10 cellular contexts compared by ENCODE assay signal in the genomic region with DNA sequence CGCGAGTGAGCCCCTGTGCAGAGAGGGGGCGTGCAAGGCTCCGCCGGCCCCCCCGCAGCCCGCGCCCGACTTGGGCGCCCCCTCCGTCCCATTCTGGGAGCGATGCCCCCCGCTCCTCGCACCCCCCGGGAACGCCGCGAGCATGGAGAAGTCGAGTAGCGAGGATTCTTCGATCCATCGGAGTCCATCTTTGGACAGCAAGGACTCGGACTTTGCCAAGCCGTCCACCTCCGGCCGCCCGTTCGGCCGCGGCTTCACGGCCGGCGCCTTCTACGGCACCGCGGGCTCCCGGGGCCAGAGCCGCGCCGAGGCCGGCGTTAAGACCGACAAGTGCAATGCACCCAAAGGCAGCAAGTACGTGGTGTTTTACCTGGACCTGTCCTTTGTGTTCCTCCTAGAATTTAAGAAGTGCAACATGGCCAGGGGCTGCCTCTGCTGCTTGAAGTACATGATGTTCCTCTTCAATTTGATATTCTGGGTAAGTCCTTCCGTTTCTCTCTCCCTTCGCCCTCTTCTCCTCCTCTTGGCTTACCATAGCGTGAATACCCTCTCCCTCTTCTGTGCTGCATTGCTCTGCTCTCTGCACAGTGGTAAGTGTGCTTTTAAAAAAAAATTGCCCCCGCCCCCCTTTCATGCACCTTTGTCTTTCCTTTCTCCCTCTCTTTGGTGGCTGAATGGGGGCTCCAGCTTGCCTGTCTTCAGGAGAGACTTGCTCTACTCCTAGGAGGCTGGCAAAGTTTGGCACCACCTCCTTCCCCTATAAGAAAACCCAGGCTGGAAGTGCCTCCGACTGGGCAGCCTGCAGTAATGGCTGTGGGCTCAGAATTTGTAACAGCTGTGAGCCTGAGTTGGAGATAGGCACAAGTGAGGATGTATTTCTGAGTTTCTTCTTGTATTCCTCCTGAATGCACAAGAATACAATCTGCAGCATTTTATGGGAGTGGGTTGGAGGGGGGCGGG.
DNase-seq lines count a peak whose midpoint lies in the region; ATAC-seq lines count a peak whose summit lies in the region.
"Had no signal": no experiment of that assay in that cellular context is flagged by ENCODE, and none has a peak within 500 bp of the region (broad histone marks: within the 10 kb centered on the region; RNA-seq: fewer than 3 reads in every experiment).

No MANE protein-coding gene starts in this region.

- no peaks in the 10 kb centered on the region for H3K36me3 ChIP-seq in adipocyte (ENCODE audit: control insufficient read depth, insufficient read depth, low read length, severe bottlenecking)
- H3K36me3 ChIP-seq in iPS-20b (ENCODE audit: insufficient read depth, low read depth, low read length), result no peaks in the 10 kb centered on the region
- no peaks in the 10 kb centered on the region for H3K36me3 ChIP-seq in stomach smooth muscle (ENCODE audit: control insufficient read depth in 2 of 2, insufficient read depth in 2 of 2, low read length in 2 of 2)

- H3K27me3 ChIP-seq in adipocyte (replicated peaks; ENCODE audit: control insufficient read depth, insufficient read depth, low read length), result peaks cover 42% of the 10 kb centered on the region
- peaks cover 62% of the 10 kb centered on the region for H3K27me3 ChIP-seq in iPS-20b (ENCODE audit: insufficient read depth, low read length)
- no peaks in the 10 kb centered on the region for H3K27me3 ChIP-seq in stomach smooth muscle (ENCODE audit: control insufficient read depth in 1 of 2, insufficient read depth in 2 of 2, low read length in 2 of 2)

- H3K27ac ChIP-seq in iPS-20b (ENCODE audit: low read length) (no peak overlapping the region), stomach smooth muscle (ENCODE audit: low read length) (no peak overlapping the region)

- H3K9ac ChIP-seq in adipocyte (ENCODE audit: low read length) (peak overlapping the region; percentile 42), iPS-20b (ENCODE audit: low read depth, low read length) (peak overlapping the region; percentile 30; the same call in 1 of the 2 replicates), stomach smooth muscle (ENCODE audit: low read length in 2 of 2) (peak overlapping the region in 1 of 2 donors; percentile 38)

- peak overlapping the region; percentile 80 for H3K4me3 ChIP-seq in adipocyte (ENCODE audit: low read length)
- H3K4me3 ChIP-seq in iPS-20b (ENCODE audit: low read length), result peak overlapping the region; percentile 77
- peak overlapping the region; percentile 53 to 77 for H3K4me3 ChIP-seq in stomach smooth muscle (ENCODE audit: low read length in 2 of 2)
- H3K4me3 ChIP-seq: K562 had no signal

- ATAC-seq in HG02840 (IDR thresholded peaks at IDR 0.05; ENCODE audit: low FRiP score, unreplicated experiment), result no peak
- ATAC-seq: K562 had no signal

- H3K4me1 ChIP-seq in adipocyte (ENCODE audit: control insufficient read depth, insufficient read depth, low read length) (peaks cover 14% of the 10 kb centered on the region), iPS-20b (ENCODE audit: insufficient read depth, low read length) (peaks cover 15% of the 10 kb centered on the region; the same call in 1 of the 2 replicates), stomach smooth muscle (ENCODE audit: control insufficient read depth, insufficient read depth, low read length) (peaks cover 27% of the 10 kb centered on the region)

- H3K9me3 ChIP-seq in adipocyte (ENCODE audit: control insufficient read depth, low read length) (no peaks in the 10 kb centered on the region), iPS-20b (ENCODE audit: insufficient read depth, low read depth, low read length) (no peaks in the 10 kb centered on the region), stomach smooth muscle (ENCODE audit: control insufficient read depth in 2 of 2, low read length in 2 of 2) (no peaks in the 10 kb centered on the region)

- peak; percentile 38 for DNase-seq in NCI-H1092 treated with DMSO at 0.1 percent for 48 hours (lab: John Stamatoyannopoulos, UW)
- DNase-seq in NCI-H1092 (lab: John Stamatoyannopoulos, UW), result no peak
- DNase-seq in adipocyte (ENCODE audit: low read depth), result peak; percentile 41
- no peak for DNase-seq in HUDEP-2 (lab: John Stamatoyannopoulos, UW; ENCODE audit: unreplicated experiment in 76 of 76)
- no peak for DNase-seq in MV-4-11 (lab: John Stamatoyannopoulos, UW)
- DNase-seq: AML-193 had no signal

Comparison
In these comparisons a context has a peak if more than half of its experiments do, and no peak if none do; other contexts are left out.
1. DNase-seq: peak in NCI-H1092 treated with DMSO at 0.1 percent for 48 hours (single experiment) and adipocyte (single experiment); none in NCI-H1092 (single experiment), HUDEP-2 (0 of 76) and MV-4-11 (single experiment).
2. Peak in every context shown above with its lines, with median percentiles within 50 percentile points of each other: H3K4me3 ChIP-seq.